In the genomic region with DNA sequence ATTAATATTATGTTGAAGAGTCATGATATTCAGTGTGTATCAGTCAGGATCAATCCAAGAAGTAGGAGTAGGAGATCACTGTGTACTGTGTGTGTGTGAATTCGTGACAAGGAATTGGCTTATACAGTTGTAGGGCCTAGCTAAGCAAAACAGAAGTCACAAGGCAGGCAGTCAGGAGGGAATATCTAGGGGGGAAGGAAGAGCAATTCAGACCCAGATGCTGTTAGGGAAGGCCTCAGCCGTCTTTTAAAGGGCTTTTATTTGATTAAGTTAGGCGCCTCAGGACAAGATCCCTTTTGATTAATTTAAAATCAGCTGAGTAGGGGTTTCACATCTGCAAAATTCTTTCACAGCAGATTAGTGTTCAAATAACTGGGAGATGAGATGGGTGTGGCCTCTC, we compare ENCODE assay signal across 26 cellular contexts.
"Had no signal": no experiment of that assay in that cellular context is flagged by ENCODE, and none has a peak within 500 bp of the region (broad histone marks: within the 10 kb centered on the region; RNA-seq: fewer than 3 reads in every experiment).

No MANE protein-coding gene starts in this region.

- DNase-seq: activated B cell treated with CpG ODN at 0.5 μM for 24 hours; activated CD4-positive, alpha-beta memory T cell treated with anti-CD3 and anti-CD28 coated beads, Interleukin-2, amount 10 ng/mL, durations not matched to agents 7 days and 5 days; activated CD4-positive, alpha-beta T cell treated with anti-CD3 and anti-CD28 coated beads for 1 hour; activated CD4-positive, alpha-beta T cell treated with anti-CD3 and anti-CD28 coated beads, Interleukin-2, amount 10 ng/mL, durations not matched to agents 7 days and 5 days; activated naive CD4-positive, alpha-beta T cell treated with anti-CD3 and anti-CD28 coated beads, Interleukin-2, amount 50 U/mL, for 16 hours; activated naive CD8-positive, alpha-beta T cell treated with anti-CD3 and anti-CD28 coated beads, Interleukin-2, amount 10 ng/mL, durations not matched to agents 7 days and 5 days; activated T-cell treated with anti-CD3 and anti-CD28 coated beads for 4 hours; body of pancreas; central memory CD4-positive, alpha-beta T cell; KG1; NCI-H1048; NCI-H146; NCI-H187 treated with DMSO at 0.1 percent for 48 hours; NCI-H2081 treated with DMSO at 0.1 percent for 48 hours; NCI-H2171 treated with DMSO at 0.1 percent for 48 hours; NCI-H226; NCI-H526; NCI-H774; NK-92 treated with Interleukin-12 subunit alpha and Interleukin-12 subunit beta, amount 100 ng/mL, for 24 hours; OCI-M1; Peyer's patch; SHP77; T-helper 9 cell had no signal

- H3K9me3 Mint-ChIP-seq: activated B cell treated with CpG ODN at 0.5 μM for 24 hours; activated CD4-positive, alpha-beta memory T cell treated with anti-CD3 and anti-CD28 coated beads, Interleukin-2, amount 10 ng/mL, durations not matched to agents 7 days and 5 days; activated CD4-positive, alpha-beta T cell treated with anti-CD3 and anti-CD28 coated beads, Interleukin-2, amount 10 ng/mL, durations not matched to agents 7 days and 5 days; activated naive CD8-positive, alpha-beta T cell treated with anti-CD3 and anti-CD28 coated beads, Interleukin-2, amount 10 ng/mL, durations not matched to agents 7 days and 5 days; IgD-negative memory B cell; T-helper 1 cell treated with Interleukin-12 subunit alpha and Interleukin-12 subunit beta and Interleukin-4 antibody, amounts not matched to agents 30 μg/mL and 1 μg/mL, for 36 hours had no signal

- H3K4me3 Mint-ChIP-seq: activated B cell treated with CpG ODN at 0.5 μM for 24 hours; activated CD4-positive, alpha-beta memory T cell treated with anti-CD3 and anti-CD28 coated beads, Interleukin-2, amount 10 ng/mL, durations not matched to agents 7 days and 5 days; activated CD4-positive, alpha-beta T cell treated with anti-CD3 and anti-CD28 coated beads, Interleukin-2, amount 10 ng/mL, durations not matched to agents 7 days and 5 days; activated naive CD8-positive, alpha-beta T cell treated with anti-CD3 and anti-CD28 coated beads, Interleukin-2, amount 10 ng/mL, durations not matched to agents 7 days and 5 days; IgD-negative memory B cell; T-helper 1 cell treated with Interleukin-12 subunit alpha and Interleukin-12 subunit beta and Interleukin-4 antibody, amounts not matched to agents 30 μg/mL and 1 μg/mL, for 36 hours had no signal

- H3K9me3 ChIP-seq: ascending aorta, body of pancreas, Peyer's patch had no signal

- H3K27me3 Mint-ChIP-seq: activated B cell treated with CpG ODN at 0.5 μM for 24 hours; activated CD4-positive, alpha-beta memory T cell treated with anti-CD3 and anti-CD28 coated beads, Interleukin-2, amount 10 ng/mL, durations not matched to agents 7 days and 5 days; activated CD4-positive, alpha-beta T cell treated with anti-CD3 and anti-CD28 coated beads, Interleukin-2, amount 10 ng/mL, durations not matched to agents 7 days and 5 days; activated naive CD8-positive, alpha-beta T cell treated with anti-CD3 and anti-CD28 coated beads, Interleukin-2, amount 10 ng/mL, durations not matched to agents 7 days and 5 days; IgD-negative memory B cell had no signal

- H3K27ac ChIP-seq: ascending aorta, body of pancreas, Peyer's patch had no signal

- H3K4me3 ChIP-seq: ascending aorta, body of pancreas, Peyer's patch had no signal

- H3K27me3 ChIP-seq: ascending aorta, body of pancreas, Peyer's patch had no signal

- H3K4me1 Mint-ChIP-seq: activated B cell treated with CpG ODN at 0.5 μM for 24 hours; activated CD4-positive, alpha-beta memory T cell treated with anti-CD3 and anti-CD28 coated beads, Interleukin-2, amount 10 ng/mL, durations not matched to agents 7 days and 5 days; activated CD4-positive, alpha-beta T cell treated with anti-CD3 and anti-CD28 coated beads, Interleukin-2, amount 10 ng/mL, durations not matched to agents 7 days and 5 days; activated naive CD8-positive, alpha-beta T cell treated with anti-CD3 and anti-CD28 coated beads, Interleukin-2, amount 10 ng/mL, durations not matched to agents 7 days and 5 days had no signal

- ATAC-seq: body of pancreas had no signal

- H3K27ac Mint-ChIP-seq: activated B cell treated with CpG ODN at 0.5 μM for 24 hours; activated CD4-positive, alpha-beta memory T cell treated with anti-CD3 and anti-CD28 coated beads, Interleukin-2, amount 10 ng/mL, durations not matched to agents 7 days and 5 days; activated CD4-positive, alpha-beta T cell treated with anti-CD3 and anti-CD28 coated beads, Interleukin-2, amount 10 ng/mL, durations not matched to agents 7 days and 5 days; activated naive CD8-positive, alpha-beta T cell treated with anti-CD3 and anti-CD28 coated beads, Interleukin-2, amount 10 ng/mL, durations not matched to agents 7 days and 5 days; T-helper 1 cell treated with Interleukin-12 subunit alpha and Interleukin-12 subunit beta and Interleukin-4 antibody, amounts not matched to agents 30 μg/mL and 1 μg/mL, for 36 hours had no signal

- H3K4me1 ChIP-seq: ascending aorta, body of pancreas, Peyer's patch had no signal
